ENCODE assay signal across 9 cellular contexts in the genomic region with DNA sequence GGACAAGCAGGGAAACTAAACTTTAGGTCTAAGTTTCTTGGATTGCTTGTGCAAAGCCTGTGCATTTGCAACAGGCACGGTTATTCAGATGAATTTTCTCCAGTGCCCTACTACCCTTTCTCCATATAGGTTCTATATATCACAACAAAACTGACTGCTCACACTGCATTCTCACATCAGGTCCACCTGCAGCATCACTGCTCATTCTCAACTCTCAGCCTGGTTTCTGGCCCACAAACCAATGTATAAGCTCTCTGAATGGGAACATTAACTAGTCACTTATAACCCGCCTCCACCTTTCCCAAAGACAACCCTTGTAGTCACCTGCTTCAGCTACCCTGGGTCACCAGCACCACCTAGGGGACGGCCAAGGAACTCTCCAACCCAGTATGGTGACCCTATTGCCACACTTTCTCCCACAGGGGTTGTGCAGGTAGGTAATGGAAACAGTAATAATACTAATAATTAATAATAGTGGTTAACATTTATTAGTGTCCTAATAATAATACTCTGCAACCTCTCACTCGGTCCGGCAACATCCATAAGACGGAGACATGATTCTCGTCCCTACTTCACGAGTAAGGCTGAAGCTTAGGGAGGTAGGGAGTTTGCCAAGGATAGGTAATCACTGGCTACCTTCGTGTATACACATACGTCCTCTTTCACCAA.
DNase-seq lines count a peak whose midpoint lies in the region; ATAC-seq and TF ChIP-seq lines count a peak whose summit lies in the region.
"Had no signal": no experiment of that assay in that cellular context is flagged by ENCODE, and none has a peak within 500 bp of the region (broad histone marks: within the 10 kb centered on the region; RNA-seq: fewer than 3 reads in every experiment).

No MANE protein-coding gene starts in this region.

- intact Hi-C loops in activated CD8-positive, alpha-beta T cell treated with anti-CD3 and anti-CD28 coated beads for 36 hours (cut with micrococcal nuclease) = no loop called here

- CTCF ChIA-PET in activated CD8-positive, alpha-beta T cell treated with anti-CD3 and anti-CD28 coated beads for 36 hours (lab: Charles Lee) = interaction anchor here (0.7 to 7.4 kb wide), 22 partner anchors 8 to 383 kb away, joined by 3 to 92 read pairs (median 4); partner anchors contain the start of gene KLRG2

- DNase-seq in G401 (ENCODE audit: low spot score) = peak; percentile 16
- peak; percentile 81 for DNase-seq in H7
- DNase-seq in NCI-H187 (lab: John Stamatoyannopoulos, UW) = peak; percentile 21 to 36
- peak; percentile 72 for DNase-seq in activated CD8-positive, alpha-beta T cell treated with anti-CD3 and anti-CD28 coated beads for 36 hours
- DNase-seq in progenitor cell of endocrine pancreas (ENCODE audit: low spot score, unreplicated experiment) = peak; percentile 37

- no peak overlapping the region for H3K4me3 Mint-ChIP-seq in activated CD8-positive, alpha-beta T cell treated with anti-CD3 and anti-CD28 coated beads for 36 hours
- H3K4me3 Mint-ChIP-seq in progenitor cell of endocrine pancreas (ENCODE audit: low read depth) = no peak overlapping the region
- H3K4me3 Mint-ChIP-seq: activated naive CD4-positive, alpha-beta T cell treated with anti-CD3 and anti-CD28 coated beads, Interleukin-2, amount 50 U/mL, for 24 hours had no signal

- in situ Hi-C loops in G401 (cut with HindIII; ENCODE audit: low sequenced_read_pairs) = no loop called here

- peak; percentile 77 for TF ChIP-seq CTCF in activated CD8-positive, alpha-beta T cell treated with anti-CD3 and anti-CD28 coated beads for 36 hours (IDR thresholded peaks at IDR 0.05)
- TF ChIP-seq CTCF in progenitor cell of endocrine pancreas (IDR thresholded peaks at IDR 0.05; ENCODE audit: unreplicated experiment) = peak; percentile 74

- POLR2A ChIA-PET in activated CD8-positive, alpha-beta T cell treated with anti-CD3 and anti-CD28 coated beads for 36 hours (lab: Charles Lee) = interaction anchor here (0.6 kb wide), 1 partner anchor 136 kb away, joined by 3 read pairs; no protein-coding TSS in a partner anchor

- H3K36me3 ChIP-seq in H7 (replicated peaks; ENCODE audit: control insufficient read depth, insufficient read depth, low read length) = peaks cover 1% of the 10 kb centered on the region; the same call in 1 of the 2 replicates

- H3K27ac Mint-ChIP-seq in activated CD8-positive, alpha-beta T cell treated with anti-CD3 and anti-CD28 coated beads for 36 hours = no peak overlapping the region
- H3K27ac Mint-ChIP-seq in progenitor cell of endocrine pancreas = peak overlapping the region; percentile 87
- H3K27ac Mint-ChIP-seq: activated naive CD4-positive, alpha-beta T cell treated with anti-CD3 and anti-CD28 coated beads, Interleukin-2, amount 50 U/mL, for 24 hours had no signal

- H3K4me1 Mint-ChIP-seq in activated CD8-positive, alpha-beta T cell treated with anti-CD3 and anti-CD28 coated beads for 36 hours (ENCODE audit: low read depth) = peaks cover 17% of the 10 kb centered on the region
- H3K4me1 Mint-ChIP-seq in progenitor cell of endocrine pancreas (ENCODE audit: low read depth) = no peaks in the 10 kb centered on the region

- no peaks in the 10 kb centered on the region for H3K27me3 ChIP-seq in H7 (ENCODE audit: control insufficient read depth, insufficient read depth, low read length)

- peaks cover 12% of the 10 kb centered on the region for H3K36me3 Mint-ChIP-seq in activated CD8-positive, alpha-beta T cell treated with anti-CD3 and anti-CD28 coated beads for 36 hours (ENCODE audit: low read depth)
- H3K36me3 Mint-ChIP-seq in progenitor cell of endocrine pancreas (ENCODE audit: insufficient read depth) = peaks cover 33% of the 10 kb centered on the region

- no peaks in the 10 kb centered on the region for H3K9me3 Mint-ChIP-seq in activated CD8-positive, alpha-beta T cell treated with anti-CD3 and anti-CD28 coated beads for 36 hours
- no peaks in the 10 kb centered on the region for H3K9me3 Mint-ChIP-seq in progenitor cell of endocrine pancreas (ENCODE audit: low read depth)

- H3K27me3 Mint-ChIP-seq in activated CD8-positive, alpha-beta T cell treated with anti-CD3 and anti-CD28 coated beads for 36 hours = no peaks in the 10 kb centered on the region
- H3K27me3 Mint-ChIP-seq in progenitor cell of endocrine pancreas = no peaks in the 10 kb centered on the region
- H3K27me3 Mint-ChIP-seq: activated naive CD4-positive, alpha-beta T cell treated with anti-CD3 and anti-CD28 coated beads, Interleukin-2, amount 50 U/mL, for 24 hours had no signal

- peak; percentile 90 for ATAC-seq in activated CD8-positive, alpha-beta T cell treated with anti-CD3 and anti-CD28 coated beads for 36 hours
- ATAC-seq in esophagus mucosa (peak; percentile 87), GM21786 (IDR thresholded peaks at IDR 0.05; ENCODE audit: unreplicated experiment) (no peak), GM19467 (IDR thresholded peaks at IDR 0.05; ENCODE audit: unreplicated experiment) (no peak)

- H3K4me3 ChIP-seq in H7 (ENCODE audit: insufficient read depth, low read depth, low read length) = no peak overlapping the region

Comparison
In these comparisons a context has a peak if more than half of its experiments do, and no peak if none do; other contexts are left out.
1. DNase-seq: peak in every context shown above with its lines; median percentile 81 in H7; 72 in activated CD8-positive, alpha-beta T cell treated with anti-CD3 and anti-CD28 coated beads for 36 hours; 37 in progenitor cell of endocrine pancreas; 28 in NCI-H187; 16 in G401.
2. ATAC-seq: peak in activated CD8-positive, alpha-beta T cell treated with anti-CD3 and anti-CD28 coated beads for 36 hours (single experiment) and esophagus mucosa (single experiment); none in GM21786 (single experiment) and GM19467 (single experiment).